14 cellular contexts compared by ENCODE assay signal in the genomic region with DNA sequence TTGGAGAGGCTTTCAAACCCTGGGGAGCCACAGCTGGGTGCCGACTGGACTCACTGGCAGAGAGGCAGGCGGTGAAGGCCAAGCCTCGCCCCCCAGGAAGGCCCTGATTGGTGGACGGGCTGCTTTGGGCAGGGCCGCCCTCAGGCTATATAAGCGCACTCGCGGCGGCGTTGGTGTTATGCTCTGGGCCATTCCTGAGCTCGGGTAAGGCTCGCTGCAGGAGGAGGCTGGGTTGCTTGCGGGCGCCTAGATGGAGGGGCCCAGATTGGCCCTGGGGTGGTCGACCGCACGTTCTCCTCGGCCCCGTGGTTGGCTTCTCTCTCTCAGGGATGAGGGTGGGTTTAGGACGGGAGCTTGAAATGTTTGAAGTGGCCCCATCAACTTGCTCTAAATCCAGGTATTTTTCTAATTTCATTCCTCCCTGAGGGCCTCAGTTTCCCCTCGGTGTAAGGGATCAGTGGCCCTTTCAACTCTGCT. TPM values are rescaled to one million over a fixed set of nuclear protein-coding genes. Genes with fewer than 3 reads are reported as not detected.
DNase-seq lines count a peak whose midpoint lies in the region; ATAC-seq, FAIRE-seq and TF ChIP-seq lines count a peak whose summit lies in the region.
"Had no signal": no experiment of that assay in that cellular context is flagged by ENCODE, and none has a peak within 500 bp of the region (broad histone marks: within the 10 kb centered on the region; RNA-seq: fewer than 3 reads in every experiment).

Gene SPDYC, plus strand, starts transcription at position 176 of the 477 bp plus-strand sequence. CDS start 1,125 bp downstream, outside the sequence.

- H2AFZ ChIP-seq in PC-3 (ENCODE audit: low read length) (peak within 1 kb of the TSS; percentile 68), endothelial cell of umbilical vein (ENCODE audit: low read depth, low read length) (peak within 1 kb of the TSS; percentile 95), smooth muscle cell (ENCODE audit: low read depth) (peak within 1 kb of the TSS; percentile 81)

- BruUV-seq in PC-3 (replicated peaks; lab: Mats Ljungman, UMichigan) (no TSS peak), endothelial cell of umbilical vein (replicated peaks; lab: Mats Ljungman, UMichigan) (no TSS peak)

- 88% methylated on average over 21 of the region's 21 CpGs for WGBS in smooth muscle cell (ENCODE audit: low lambda C conversion rate)

- H3K4me1 Mint-ChIP-seq in activated CD4-positive, alpha-beta T cell treated with anti-CD3 and anti-CD28 coated beads, Interleukin-2, amount 10 ng/mL, durations not matched to agents 24 days and 14 days: peaks cover 10% of the 10 kb centered on the region

- no peaks in the 10 kb centered on the region for H3K9me1 ChIP-seq in endothelial cell of umbilical vein (replicated peaks; ENCODE audit: control insufficient read depth, extremely low read depth, insufficient read depth, low read length)

- no peaks in the 10 kb centered on the region for H3K27me3 ChIP-seq in PC-3 (ENCODE audit: low read length)
- H3K27me3 ChIP-seq in endothelial cell of umbilical vein (ENCODE audit: control insufficient read depth in 2 of 2, insufficient read depth in 2 of 2, low read length in 2 of 2): no peaks in the 10 kb centered on the region
- no peaks in the 10 kb centered on the region for H3K27me3 ChIP-seq in smooth muscle cell (ENCODE audit: low read depth)
- H3K27me3 ChIP-seq: colonic mucosa, thyroid gland had no signal

- H4K20me1 ChIP-seq in PC-3 (ENCODE audit: low read length) (no peaks in the 10 kb centered on the region), endothelial cell of umbilical vein (replicated peaks; ENCODE audit: control insufficient read depth, extremely low read depth, insufficient read depth, low read length) (no peaks in the 10 kb centered on the region), smooth muscle cell (ENCODE audit: low read depth) (no peaks in the 10 kb centered on the region)

- POLR2A ChIA-PET in PC-3 (lab: Charles Lee; ENCODE audit: unreplicated experiment): no interaction called here
- POLR2A ChIA-PET in endothelial cell of umbilical vein (lab: Charles Lee): no interaction called here

- H3K9me2 ChIP-seq in PC-3 (replicated peaks; ENCODE audit: low read length): no peaks in the 10 kb centered on the region

- H3K4me3 ChIP-seq in PC-3 (ENCODE audit: low read length) (no peak within 1 kb of the TSS), endothelial cell of umbilical vein (replicated peaks in 1 of 3; ENCODE audit: insufficient read depth in 1 of 3, low read depth in 1 of 3, low read length in 3 of 3) (no peak within 1 kb of the TSS), smooth muscle cell (no peak within 1 kb of the TSS)
- H3K4me3 ChIP-seq: colonic mucosa, thyroid gland had no signal

- dilution Hi-C loops in endothelial cell of umbilical vein (cut with MboI; ENCODE audit: extremely low pct_ligation_motif_present, low sequenced_read_pairs): no loop called here

- H3K9ac ChIP-seq in PC-3 (ENCODE audit: low read length): no peak within 1 kb of the TSS
- H3K9ac ChIP-seq in endothelial cell of umbilical vein (replicated peaks; ENCODE audit: extremely low read depth, insufficient read depth, low read length): peak within 1 kb of the TSS; percentile 76
- peak within 1 kb of the TSS; percentile 44 for H3K9ac ChIP-seq in smooth muscle cell (ENCODE audit: low read depth)

- H3K4me1 ChIP-seq in PC-3 (ENCODE audit: insufficient read depth, low read length) (peaks cover 13% of the 10 kb centered on the region; the same call in 1 of the 2 replicates), endothelial cell of umbilical vein (ENCODE audit: control insufficient read depth, extremely low read depth, insufficient read depth, low read length) (peaks cover 15% of the 10 kb centered on the region), smooth muscle cell (ENCODE audit: low read depth) (no peaks in the 10 kb centered on the region)
- H3K4me1 ChIP-seq: colonic mucosa, thyroid gland had no signal

- TF ChIP-seq CTCF in PC-3 (conservative IDR thresholded peaks at IDR 0.05; ENCODE audit: low read depth, low read length) (no peak), endothelial cell of umbilical vein (IDR thresholded peaks at IDR 0.05; ENCODE audit: extremely low read depth in 1 of 2, insufficient read depth in 1 of 2, low read depth in 1 of 2, low read length in 2 of 2) (no peak), smooth muscle cell (IDR thresholded peaks at IDR 0.05; ENCODE audit: borderline replicate concordance, insufficient read depth, poor library complexity, severe bottlenecking) (no peak)

- H3K4me3 Mint-ChIP-seq in activated CD4-positive, alpha-beta T cell treated with anti-CD3 and anti-CD28 coated beads, Interleukin-2, amount 10 ng/mL, durations not matched to agents 24 days and 14 days: no peak within 1 kb of the TSS
- H3K4me3 Mint-ChIP-seq: nephron had no signal

- CTCF ChIA-PET in PC-3 (lab: Charles Lee) (no interaction called here), endothelial cell of umbilical vein (lab: Charles Lee) (interaction anchor here (1.4 to 2.7 kb wide), 3 partner anchors 11 to 58 kb away, joined by 4 to 11 read pairs (median 6); partner anchors contain the start of genes CAPN1 and TM7SF2)

- H3K27ac Mint-ChIP-seq in activated CD4-positive, alpha-beta T cell treated with anti-CD3 and anti-CD28 coated beads, Interleukin-2, amount 10 ng/mL, durations not matched to agents 24 days and 14 days: peak within 1 kb of the TSS; percentile 87

- intact Hi-C loops in activated CD4-positive, alpha-beta T cell treated with anti-CD3 and anti-CD28 coated beads, Interleukin-2, amount 10 ng/mL, durations not matched to agents 24 days and 14 days (cut with micrococcal nuclease): no loop called here
- intact Hi-C loops in PC-3 (cut with micrococcal nuclease): no loop called here
- intact Hi-C loops in endothelial cell of umbilical vein (cut with micrococcal nuclease): no loop called here

- H3K27ac ChIP-seq in PC-3 (ENCODE audit: low read length) (no peak within 1 kb of the TSS), endothelial cell of umbilical vein (ENCODE audit: insufficient read depth, low read depth, low read length) (peak within 1 kb of the TSS; percentile 92), smooth muscle cell (ENCODE audit: low read depth) (peak within 1 kb of the TSS; percentile 82)
- H3K27ac ChIP-seq: colonic mucosa, thyroid gland had no signal

- no peak for DNase-seq in activated CD4-positive, alpha-beta T cell treated with anti-CD3 and anti-CD28 coated beads, Interleukin-2, amount 10 ng/mL, durations not matched to agents 24 days and 14 days
- no peak for DNase-seq in activated CD4-positive, alpha-beta T cell treated with anti-CD3 and anti-CD28 coated beads, Interleukin-2, amount 50 U/mL, for 1 hour
- DNase-seq in PC-3 (no peak), endothelial cell of umbilical vein (ENCODE audit: low read depth, low spot score) (no peak), smooth muscle cell (lab: John Stamatoyannopoulos, UW; ENCODE audit: unreplicated experiment) (no peak), superior temporal gyrus (ENCODE audit: extremely low spot score) (no peak), frontal cortex (ENCODE audit: low spot score in 2 of 2) (no peak)
- no peak for DNase-seq in stimulated activated CD4-positive, alpha-beta T cell treated with anti-CD3 and anti-CD28 coated beads, Interleukin-1b, Interleukin-23, amount 100 ng/mL, for 48 hours
- DNase-seq: colonic mucosa; NCI-H187 treated with DMSO at 0.1 percent for 48 hours; SIG-M5; stimulated activated CD4-positive, alpha-beta T cell treated with anti-CD3 and anti-CD28 coated beads, Interleukin-4, amount 100 ng/mL, for 1 hour; thyroid gland had no signal

- no peaks in the 10 kb centered on the region for H3K36me3 Mint-ChIP-seq in activated CD4-positive, alpha-beta T cell treated with anti-CD3 and anti-CD28 coated beads, Interleukin-2, amount 10 ng/mL, durations not matched to agents 24 days and 14 days (ENCODE audit: low read depth)

- no peaks in the 10 kb centered on the region for H3K9me3 Mint-ChIP-seq in activated CD4-positive, alpha-beta T cell treated with anti-CD3 and anti-CD28 coated beads, Interleukin-2, amount 10 ng/mL, durations not matched to agents 24 days and 14 days
- H3K9me3 Mint-ChIP-seq: nephron had no signal

- H3K4me2 ChIP-seq in PC-3 (ENCODE audit: low read length): no peak within 1 kb of the TSS
- H3K4me2 ChIP-seq in endothelial cell of umbilical vein (ENCODE audit: insufficient read depth, low read length): peak within 1 kb of the TSS; percentile 23
- H3K4me2 ChIP-seq in smooth muscle cell: no peak within 1 kb of the TSS

- ATAC-seq in PC-3: no peak

- peaks cover 3% of the 10 kb centered on the region for H3K27me3 Mint-ChIP-seq in activated CD4-positive, alpha-beta T cell treated with anti-CD3 and anti-CD28 coated beads, Interleukin-2, amount 10 ng/mL, durations not matched to agents 24 days and 14 days

- FAIRE-seq in endothelial cell of umbilical vein (lab: Jason Lieb, UNC) (no peak), frontal cortex (lab: Jason Lieb, UNC) (no peak)

- H3K9me3 ChIP-seq in PC-3 (ENCODE audit: low read length): no peaks in the 10 kb centered on the region
- no peaks in the 10 kb centered on the region for H3K9me3 ChIP-seq in endothelial cell of umbilical vein (replicated peaks; ENCODE audit: control insufficient read depth, insufficient read depth, low read length)
- H3K9me3 ChIP-seq in smooth muscle cell (replicated peaks; ENCODE audit: low read depth): no peaks in the 10 kb centered on the region
- H3K9me3 ChIP-seq: colonic mucosa, thyroid gland had no signal

- H3K36me3 ChIP-seq in PC-3 (ENCODE audit: low read depth, low read length) (no peaks in the 10 kb centered on the region), endothelial cell of umbilical vein (ENCODE audit: control insufficient read depth in 2 of 2, extremely low read depth in 1 of 2, insufficient read depth in 2 of 2, low read length in 2 of 2) (no peaks in the 10 kb centered on the region), smooth muscle cell (ENCODE audit: low read depth) (no peaks in the 10 kb centered on the region)
- H3K36me3 ChIP-seq: colonic mucosa, thyroid gland had no signal

- TF ChIP-seq POLR2A in endothelial cell of umbilical vein (IDR thresholded peaks at IDR 0.05; ENCODE audit: low read depth, low read length): no peak

- H3K79me2 ChIP-seq in PC-3 (ENCODE audit: low read length) (no peaks in the 10 kb centered on the region), endothelial cell of umbilical vein (ENCODE audit: control insufficient read depth, insufficient read depth, low read length) (no peaks in the 10 kb centered on the region), smooth muscle cell (ENCODE audit: low read depth) (no peaks in the 10 kb centered on the region)

- H3F3A ChIP-seq in PC-3 (ENCODE audit: low read length, unreplicated experiment): no peaks in the 10 kb centered on the region
- H3F3A ChIP-seq in smooth muscle cell (ENCODE audit: low read depth): no peaks in the 10 kb centered on the region

RNA-seq across cellular contexts. Expression of gene SPDYC, which starts in this region (rescaled TPM):
- not detected in 2 replicates for total RNA-seq in activated CD4-positive, alpha-beta T cell treated with anti-CD3 and anti-CD28 coated beads, Interleukin-2, amount 10 ng/mL, durations not matched to agents 24 days and 14 days
- total RNA-seq in PC-3 (2014; rRNA removed) (not detected in 2 replicates), endothelial cell of umbilical vein (not detected in 2 replicates), smooth muscle cell (not detected in 2 replicates), frontal cortex (not detected)
- polyA plus RNA-seq in endothelial cell of umbilical vein (not detected in 2 replicates), smooth muscle cell (not detected in 2 replicates)
- not detected in 2 replicates for polyA plus RNA-seq in endothelial cell of umbilical vein (2011; cell fraction: cytosol; rRNA removed)
- not detected in 2 replicates for polyA plus RNA-seq in endothelial cell of umbilical vein (2011; cell fraction: nucleus; rRNA removed)
- not detected in 2 replicates for polyA plus RNA-seq in endothelial cell of umbilical vein (2012)
- polyA minus RNA-seq in endothelial cell of umbilical vein: 0.40 TPM in 1 of 2 replicates, not detected in the other
- polyA minus RNA-seq in endothelial cell of umbilical vein (2011; cell fraction: cytosol; rRNA and poly(A)+ RNA removed): not detected
- not detected in 2 replicates for polyA minus RNA-seq in endothelial cell of umbilical vein (2011; cell fraction: nucleus; rRNA and poly(A)+ RNA removed)
- total RNA-seq: colonic mucosa, thyroid gland had no signal
